1 cellular context compared by ENCODE assay signal in the genomic region with DNA sequence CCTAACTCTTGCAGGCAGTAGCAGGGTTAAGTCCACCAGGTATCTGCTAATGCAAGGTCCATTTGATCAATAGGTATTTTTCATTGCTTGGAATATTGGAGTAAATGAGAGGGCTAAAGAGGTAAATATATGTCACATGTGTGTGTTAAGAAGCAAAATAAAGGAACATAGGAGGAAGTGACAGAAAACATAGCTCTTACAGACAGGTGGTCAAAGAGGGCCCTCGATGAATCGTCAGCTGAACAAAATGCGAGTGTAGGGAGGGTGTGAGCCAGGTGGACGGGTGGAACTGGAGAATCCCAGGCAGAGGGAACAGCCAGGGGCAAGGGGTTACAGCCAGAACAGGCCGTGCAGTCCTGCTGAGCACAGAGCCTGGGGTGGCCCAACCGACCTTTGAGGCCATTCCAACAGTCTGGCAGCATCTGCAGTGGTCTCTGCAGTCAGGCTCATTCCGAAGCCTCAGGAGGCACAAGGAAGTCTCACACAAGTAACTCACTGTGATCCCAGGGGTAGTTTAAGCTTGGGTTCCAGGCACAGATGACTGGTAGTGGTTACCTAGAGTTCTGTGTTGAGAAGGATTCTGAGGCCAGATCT.
TF ChIP-seq lines count a peak whose summit lies in the region.

No MANE protein-coding gene starts in this region.

TF ChIP-seq in WTC11, 78 proteins besides CTCF, POLR2A, EP300 and RAD21 (continued from another document):
- TF ChIP-seq STAT6 (CRISPR knock-in tag; conservative IDR thresholded peaks at IDR 0.05; ENCODE audit: low read depth) (no peak), PRRX2 (CRISPR knock-in tag; IDR thresholded peaks at IDR 0.05) (no peak), IRF1 (CRISPR knock-in tag; IDR thresholded peaks at IDR 0.05) (no peak), AR (CRISPR knock-in tag; IDR thresholded peaks at IDR 0.05) (no peak), ATF2 (CRISPR knock-in tag; IDR thresholded peaks at IDR 0.05; ENCODE audit: borderline replicate concordance, low read depth) (no peak), ZNF317 (CRISPR knock-in tag; IDR thresholded peaks at IDR 0.05; ENCODE audit: borderline replicate concordance, low read depth) (no peak), ZBTB21 (CRISPR knock-in tag; IDR thresholded peaks at IDR 0.05; ENCODE audit: borderline replicate concordance) (no peak)
TF ChIP-seq in WTC11: peak in this region for 0.
